In genomic region chr1:10170362-10170665, GRCh38 we compare ENCODE assay signal across 12 cellular contexts. TPM values are rescaled to one million over a fixed set of nuclear protein-coding genes. Genes with fewer than 3 reads are reported as not detected.
A peak's percentile ranks its signal among the peaks of the same experiment; 100 is the strongest.
DNase-seq lines count a peak whose midpoint lies in the region; ATAC-seq and TF ChIP-seq lines count a peak whose summit lies in the region.
"Had no signal": no experiment of that assay in that cellular context is flagged by ENCODE, and none has a peak within 500 bp of the region (broad histone marks: within the 10 kb centered on the region; RNA-seq: fewer than 3 reads in every experiment).

No MANE protein-coding gene starts in this region.

- TF ChIP-seq CTCF in HL-60 (IDR thresholded peaks at IDR 0.05; ENCODE audit: insufficient read depth, low read length), result no peak
- TF ChIP-seq CTCF in GM23338 (conservative IDR thresholded peaks at IDR 0.05; ENCODE audit: low read depth in 2 of 2), result no peak
- TF ChIP-seq CTCF in psoas muscle (IDR thresholded peaks at IDR 0.05), result no peak

- DNase-seq in stimulated activated CD4-positive, alpha-beta T cell treated with anti-CD3 and anti-CD28 coated beads, Interleukin-4, amount 100 ng/mL, for 24 hours, result peak; percentile 33
- DNase-seq in stimulated activated CD4-positive, alpha-beta T cell treated with anti-CD3 and anti-CD28 coated beads, Interleukin-2, amount 100 ng/mL, for 24 hours, result no peak
- DNase-seq in HL-60 (ENCODE audit: low read depth in 1 of 2, low spot score in 1 of 2), result no peak
- DNase-seq in activated naive CD8-positive, alpha-beta T cell treated with anti-CD3 and anti-CD28 coated beads, Interleukin-2, amount 50 U/mL, for 24 hours, result no peak
- DNase-seq in GM23338 (ENCODE audit: low spot score), result no peak
- no peak for DNase-seq in 8988T
- DNase-seq in psoas muscle, result no peak
- DNase-seq: activated CD4-positive, CD25-positive, alpha-beta regulatory T cell treated with anti-CD3 and anti-CD28 coated beads, Interleukin-2, amount 50 U/mL, for 72 hours; NCI-H1417 treated with DMSO at 0.1 percent for 48 hours; tibial artery had no signal

- H3K9me3 ChIP-seq in psoas muscle, result no peaks in the 10 kb centered on the region
- H3K9me3 ChIP-seq: tibial artery had no signal

- H3K36me3 ChIP-seq in GM23338 (ENCODE audit: insufficient read depth) (peaks cover 14% of the 10 kb centered on the region), psoas muscle (ENCODE audit: insufficient read depth in 1 of 2, low read depth in 1 of 2) (peaks cover 5 to 88% of the 10 kb centered on the region in 2 donors)

- ATAC-seq in activated naive CD8-positive, alpha-beta T cell treated with anti-CD3 and anti-CD28 coated beads, Interleukin-2, amount 50 U/mL, for 24 hours, result peak; percentile 92
- ATAC-seq in GM23338 (no peak), HG03521 (IDR thresholded peaks at IDR 0.05; ENCODE audit: unreplicated experiment) (no peak), psoas muscle (no peak)

- no peak overlapping the region for H3K4me3 ChIP-seq in HL-60 (replicated peaks; ENCODE audit: insufficient read depth, low read length)
- H3K4me3 ChIP-seq in GM23338, result no peak overlapping the region
- H3K4me3 ChIP-seq in psoas muscle, result no peak overlapping the region
- H3K4me3 ChIP-seq: tibial artery had no signal

- WGBS in psoas muscle, 3 donors, result 83 to 91% (median 86%) methylated on average over 2 of the region's 2 CpGs

- H3K27me3 ChIP-seq in HL-60 (ENCODE audit: insufficient read depth, poor library complexity, severe bottlenecking) (no peaks in the 10 kb centered on the region), GM23338 (ENCODE audit: insufficient read depth) (no peaks in the 10 kb centered on the region), psoas muscle (ENCODE audit: insufficient read depth in 3 of 3, low read length in 2 of 3) (no peaks in the 10 kb centered on the region)
- H3K27me3 ChIP-seq: tibial artery had no signal

- intact Hi-C loops in psoas muscle (cut with DNase I), result no loop called here

- peak overlapping the region; percentile 45 for H3K27ac ChIP-seq in HL-60 (replicated peaks)
- H3K27ac ChIP-seq in GM23338 (ENCODE audit: low read depth), result no peak overlapping the region
- H3K27ac ChIP-seq in psoas muscle, result no peak overlapping the region
- H3K27ac ChIP-seq: tibial artery had no signal

- 0 out of 2 replicates have a peak, but pooled peaks cover 3% of the 10 kb centered on the region for H4K20me1 ChIP-seq in GM23338 (replicated peaks; ENCODE audit: insufficient read depth)

- peaks cover 39% of the 10 kb centered on the region for H3K36me3 Mint-ChIP-seq in activated naive CD8-positive, alpha-beta T cell treated with anti-CD3 and anti-CD28 coated beads, Interleukin-2, amount 50 U/mL, for 24 hours (ENCODE audit: low read depth)
- H3K36me3 Mint-ChIP-seq in GM23338 (ENCODE audit: low read depth), result peaks cover 48% of the 10 kb centered on the region

- peaks cover 50% of the 10 kb centered on the region for H3K4me1 Mint-ChIP-seq in activated naive CD8-positive, alpha-beta T cell treated with anti-CD3 and anti-CD28 coated beads, Interleukin-2, amount 50 U/mL, for 24 hours
- H3K4me1 Mint-ChIP-seq in GM23338, result no peaks in the 10 kb centered on the region
- H3K4me1 Mint-ChIP-seq: CD14-positive monocyte had no signal

- no peaks in the 10 kb centered on the region for H3K27me3 Mint-ChIP-seq in activated naive CD8-positive, alpha-beta T cell treated with anti-CD3 and anti-CD28 coated beads, Interleukin-2, amount 50 U/mL, for 24 hours
- peaks cover 4% of the 10 kb centered on the region for H3K27me3 Mint-ChIP-seq in GM23338 (ENCODE audit: insufficient read depth, low read depth, poor library complexity)

- no peaks in the 10 kb centered on the region for H3K9me2 ChIP-seq in GM23338 (ENCODE audit: insufficient read depth)

- H3K4me2 ChIP-seq in GM23338, result no peak overlapping the region

- H3K4me1 ChIP-seq in GM23338 (ENCODE audit: insufficient read depth) (no peaks in the 10 kb centered on the region), psoas muscle (no peaks in the 10 kb centered on the region)
- H3K4me1 ChIP-seq: tibial artery had no signal

- peak overlapping the region; percentile 53 for H3K4me3 Mint-ChIP-seq in activated naive CD8-positive, alpha-beta T cell treated with anti-CD3 and anti-CD28 coated beads, Interleukin-2, amount 50 U/mL, for 24 hours
- no peak overlapping the region for H3K4me3 Mint-ChIP-seq in GM23338
- H3K4me3 Mint-ChIP-seq: CD14-positive monocyte had no signal

- no peak overlapping the region for H2AFZ ChIP-seq in GM23338

- no peaks in the 10 kb centered on the region for H3K9me3 Mint-ChIP-seq in activated naive CD8-positive, alpha-beta T cell treated with anti-CD3 and anti-CD28 coated beads, Interleukin-2, amount 50 U/mL, for 24 hours
- no peaks in the 10 kb centered on the region; the same call in 2 of the 3 replicates for H3K9me3 Mint-ChIP-seq in GM23338

- 0 out of 2 replicates have a peak, but pooled peaks cover 2% of the 10 kb centered on the region for H3F3A ChIP-seq in GM23338 (replicated peaks; ENCODE audit: low read depth)

- peak overlapping the region; percentile 91 for H3K27ac Mint-ChIP-seq in activated naive CD8-positive, alpha-beta T cell treated with anti-CD3 and anti-CD28 coated beads, Interleukin-2, amount 50 U/mL, for 24 hours
- H3K27ac Mint-ChIP-seq in GM23338, result no peak overlapping the region
- H3K27ac Mint-ChIP-seq: CD14-positive monocyte had no signal

- no peaks in the 10 kb centered on the region for H3K79me2 ChIP-seq in GM23338 (replicated peaks; ENCODE audit: insufficient read depth)

TF ChIP-seq in GM23338, 12 proteins besides CTCF, POLR2A, EP300 and RAD21 (continues in another document):
- TF ChIP-seq NANOG (IDR thresholded peaks at IDR 0.05; ENCODE audit: borderline replicate concordance), result no peak
- TF ChIP-seq EZH2phosphoT487 (IDR thresholded peaks at IDR 0.05; ENCODE audit: unreplicated experiment), result no peak
- no peak for TF ChIP-seq STAT1 (IDR thresholded peaks at IDR 0.05; ENCODE audit: unreplicated experiment)
- no peak for TF ChIP-seq ZNF114 (CRISPR knock-in tag; IDR thresholded peaks at IDR 0.05)
- TF ChIP-seq ETS1 (IDR thresholded peaks at IDR 0.05), result no peak
- no peak for TF ChIP-seq EZH2 (IDR thresholded peaks at IDR 0.05; ENCODE audit: low read depth, unreplicated experiment)
- no peak for TF ChIP-seq JUNB (IDR thresholded peaks at IDR 0.05; ENCODE audit: unreplicated experiment)

RNA-seq across cellular contexts. Expression of gene KIF1B, which starts 40.1 kb away (rescaled TPM):
- total RNA-seq in GM23338 (2014; rRNA removed; shearing (Covaris generic)), result 68.4 and 70.3 TPM in 2 replicates
- polyA plus RNA-seq in GM23338 (2016; fragmentation: Nextera tagmentation; extraction: Ambion mirVana) (18.7 and 21.5 TPM in 2 replicates), psoas muscle (100 to 1,000 TPM in 2 of 3 donors, 10 to 100 TPM in 1; 31.8 to 332 (median 105) TPM)
- total RNA-seq in psoas muscle, result 100 to 1,000 TPM; 221 to 391 (median 338) TPM
